Comparison of ENCODE assay signal across 1 cellular context in genomic region chr17:56976941-56977570, GRCh38.
TF ChIP-seq lines count a peak whose summit lies in the region.

No MANE protein-coding gene starts in this region.

TF ChIP-seq in HepG2, 621 proteins besides CTCF, POLR2A, EP300 and RAD21 (continued from another document and continues in another):
- TF ChIP-seq ZBTB46 (CRISPR knock-in tag; IDR thresholded peaks at IDR 0.05; ENCODE audit: borderline replicate concordance) (no peak), ZGPAT (CRISPR knock-in tag; IDR thresholded peaks at IDR 0.05) (no peak), ZNF260 (CRISPR knock-in tag; IDR thresholded peaks at IDR 0.05; ENCODE audit: borderline replicate concordance, low read depth) (no peak), SMAD3 (CRISPR knock-in tag; IDR thresholded peaks at IDR 0.05) (no peak), KLF12 (CRISPR knock-in tag; IDR thresholded peaks at IDR 0.05; ENCODE audit: borderline replicate concordance) (no peak), CCDC6 (CRISPR knock-in tag; IDR thresholded peaks at IDR 0.05) (no peak), SNAPC2 (CRISPR knock-in tag; IDR thresholded peaks at IDR 0.05) (no peak), ARID5B (CRISPR knock-in tag; IDR thresholded peaks at IDR 0.05) (peak; percentile 60; the same call in 1 of the 2 replicates), PHF21A (CRISPR knock-in tag; IDR thresholded peaks at IDR 0.05) (peak; percentile 66), SMAD1 (CRISPR knock-in tag; IDR thresholded peaks at IDR 0.05; ENCODE audit: borderline replicate concordance, low read depth) (no peak), ZBTB20 (CRISPR knock-in tag; IDR thresholded peaks at IDR 0.05; ENCODE audit: borderline replicate concordance, low read depth) (no peak), NR2F1 (CRISPR knock-in tag; IDR thresholded peaks at IDR 0.05) (peak in 1 of 2 experiments; percentile 33; a peak in 1 of 4 replicates), ZBTB40 (IDR thresholded peaks at IDR 0.05) (no peak), ZBTB40 (CRISPR knock-in tag; IDR thresholded peaks at IDR 0.05) (no peak), NFIB (CRISPR knock-in tag; IDR thresholded peaks at IDR 0.05; ENCODE audit: borderline replicate concordance) (no peak), GPBP1L1 (CRISPR knock-in tag; IDR thresholded peaks at IDR 0.05) (no peak), ARNTL (CRISPR knock-in tag; IDR thresholded peaks at IDR 0.05) (no peak), ZNF253 (CRISPR knock-in tag; IDR thresholded peaks at IDR 0.05; ENCODE audit: borderline replicate concordance) (no peak), ZFP82 (CRISPR knock-in tag; IDR thresholded peaks at IDR 0.05; ENCODE audit: borderline replicate concordance) (no peak), ZNF615 (CRISPR knock-in tag; IDR thresholded peaks at IDR 0.05; ENCODE audit: borderline replicate concordance) (no peak), ZNF138 (CRISPR knock-in tag; IDR thresholded peaks at IDR 0.05; ENCODE audit: low read depth) (no peak), ZNF510 (CRISPR knock-in tag; IDR thresholded peaks at IDR 0.05; ENCODE audit: low read depth) (0 out of 2 replicates have a peak, but pooled peaks have one; percentile 2), YY1 (IDR thresholded peaks at IDR 0.05; ENCODE audit: insufficient read depth, insufficient replicate concordance, low read depth, low read length) (peak; percentile 33), FUBP1 (CRISPR knock-in tag; IDR thresholded peaks at IDR 0.05; ENCODE audit: borderline replicate concordance) (no peak), LCORL (IDR thresholded peaks at IDR 0.05) (no peak), LCORL (CRISPR knock-in tag; IDR thresholded peaks at IDR 0.05) (peak; percentile 47; the same call in 1 of the 2 replicates), NR1H2 (CRISPR knock-in tag; IDR thresholded peaks at IDR 0.05; ENCODE audit: borderline replicate concordance, low read depth) (no peak), SP5 (CRISPR knock-in tag; IDR thresholded peaks at IDR 0.05; ENCODE audit: borderline replicate concordance, low read depth) (no peak), ZNF503 (CRISPR knock-in tag; IDR thresholded peaks at IDR 0.05) (no peak), SKI (IDR thresholded peaks at IDR 0.05; ENCODE audit: partially characterized antibody) (peak; percentile 18), ZNF784 (CRISPR knock-in tag; IDR thresholded peaks at IDR 0.05; ENCODE audit: borderline replicate concordance) (no peak), HES4 (CRISPR knock-in tag; IDR thresholded peaks at IDR 0.05; ENCODE audit: borderline replicate concordance) (no peak), ATM (IDR thresholded peaks at IDR 0.05; ENCODE audit: borderline replicate concordance) (no peak), TBP (CRISPR knock-in tag; IDR thresholded peaks at IDR 0.05) (no peak), REL (CRISPR knock-in tag; conservative IDR thresholded peaks at IDR 0.05) (no peak), NFRKB (IDR thresholded peaks at IDR 0.05) (no peak)
